Comparison of ENCODE assay signal across 15 cellular contexts in genomic region chr2:157891630-157892016, GRCh38. TPM values are rescaled to one million over a fixed set of nuclear protein-coding genes. Genes with fewer than 3 reads are reported as not detected.
DNase-seq lines count a peak whose midpoint lies in the region; ATAC-seq, FAIRE-seq and TF ChIP-seq lines count a peak whose summit lies in the region.
"Had no signal": no experiment of that assay in that cellular context is flagged by ENCODE, and none has a peak within 500 bp of the region (broad histone marks: within the 10 kb centered on the region; RNA-seq: fewer than 3 reads in every experiment).

No MANE protein-coding gene starts in this region.

- H3K27ac Mint-ChIP-seq in activated T-cell treated with anti-CD3 and anti-CD28 coated beads, Interleukin-2, amount 50 U/mL, for 24 hours: peak overlapping the region; percentile 89
- peak overlapping the region; percentile 35 for H3K27ac Mint-ChIP-seq in activated naive CD8-positive, alpha-beta T cell treated with anti-CD3 and anti-CD28 coated beads, Interleukin-2, amount 10 ng/mL, durations not matched to agents 7 days and 5 days

- peaks cover 41% of the 10 kb centered on the region for H3K4me1 ChIP-seq in HUES64 (ENCODE audit: insufficient read depth, low read length)
- H3K4me1 ChIP-seq: heart right ventricle had no signal

- no peak for FAIRE-seq in GM12891 (lab: Jason Lieb, UNC)
- FAIRE-seq: astrocyte, colon, endothelial cell of umbilical vein had no signal

- no peak overlapping the region for H3K4me3 ChIP-seq in HUES64 (ENCODE audit: low read length)
- H3K4me3 ChIP-seq: heart right ventricle had no signal

- no peak overlapping the region for H3K9ac ChIP-seq in HUES64 (ENCODE audit: low read depth, low read length)

- no peaks in the 10 kb centered on the region for H3K27me3 Mint-ChIP-seq in activated T-cell treated with anti-CD3 and anti-CD28 coated beads, Interleukin-2, amount 50 U/mL, for 24 hours
- H3K27me3 Mint-ChIP-seq in activated naive CD8-positive, alpha-beta T cell treated with anti-CD3 and anti-CD28 coated beads, Interleukin-2, amount 10 ng/mL, durations not matched to agents 7 days and 5 days: no peaks in the 10 kb centered on the region

- H3K9me3 ChIP-seq in HUES64 (ENCODE audit: insufficient read depth, low read depth, low read length): no peaks in the 10 kb centered on the region
- H3K9me3 ChIP-seq: heart right ventricle had no signal

- POLR2A ChIA-PET in activated naive CD8-positive, alpha-beta T cell treated with anti-CD3 and anti-CD28 coated beads, Interleukin-2, amount 10 ng/mL, durations not matched to agents 7 days and 5 days (lab: Charles Lee): interaction anchor here (1.3 to 1.5 kb wide), 2 partner anchors 15 to 17 kb away, joined by 4 to 7 read pairs; partner anchors contain the start of gene ACVR1

- peak overlapping the region; percentile 24 for H3K4me3 Mint-ChIP-seq in activated T-cell treated with anti-CD3 and anti-CD28 coated beads, Interleukin-2, amount 50 U/mL, for 24 hours
- peak overlapping the region; percentile 33 for H3K4me3 Mint-ChIP-seq in activated naive CD8-positive, alpha-beta T cell treated with anti-CD3 and anti-CD28 coated beads, Interleukin-2, amount 10 ng/mL, durations not matched to agents 7 days and 5 days

- peaks cover 2% of the 10 kb centered on the region for H3K36me3 Mint-ChIP-seq in activated T-cell treated with anti-CD3 and anti-CD28 coated beads, Interleukin-2, amount 50 U/mL, for 24 hours (ENCODE audit: low read depth)
- H3K36me3 Mint-ChIP-seq in activated naive CD8-positive, alpha-beta T cell treated with anti-CD3 and anti-CD28 coated beads, Interleukin-2, amount 10 ng/mL, durations not matched to agents 7 days and 5 days: peaks cover 5% of the 10 kb centered on the region

- no peak for DNase-seq in activated T-cell treated with anti-CD3 and anti-CD28 coated beads, Interleukin-2, amount 50 U/mL, for 24 hours
- no peak for DNase-seq in activated T-cell treated with anti-CD3 and anti-CD28 coated beads, Interleukin-2, amount 50 U/mL, for 1 hour
- DNase-seq in activated naive CD8-positive, alpha-beta T cell treated with anti-CD3 and anti-CD28 coated beads, Interleukin-2, amount 10 ng/mL, durations not matched to agents 7 days and 5 days: no peak
- DNase-seq in retina (peak; percentile 14), SW 1271 (lab: John Stamatoyannopoulos, UW) (no peak), GM12891 (ENCODE audit: insufficient read length, low spot score) (no peak)
- DNase-seq: activated effector memory CD4-positive, alpha-beta T cell treated with anti-CD3 and anti-CD28 coated beads, Interleukin-2, amount 50 U/mL, for 16 hours; DND-41; heart right ventricle; KG1; stimulated activated CD4-positive, alpha-beta T cell treated with anti-CD3 and anti-CD28 coated beads, Interleukin-12 subunit alpha, Interleukin-12 subunit beta, amount 100 ng/mL, for 4 hours had no signal

- H3K27ac ChIP-seq in HUES64 (ENCODE audit: low read depth, low read length): peak overlapping the region; percentile 32; the same call in 1 of the 2 replicates
- H3K27ac ChIP-seq: heart right ventricle had no signal

- H3K4me1 Mint-ChIP-seq in activated T-cell treated with anti-CD3 and anti-CD28 coated beads, Interleukin-2, amount 50 U/mL, for 24 hours (ENCODE audit: low read depth): peaks cover 68% of the 10 kb centered on the region
- peaks cover 27% of the 10 kb centered on the region for H3K4me1 Mint-ChIP-seq in activated naive CD8-positive, alpha-beta T cell treated with anti-CD3 and anti-CD28 coated beads, Interleukin-2, amount 10 ng/mL, durations not matched to agents 7 days and 5 days

- H3K36me3 ChIP-seq in HUES64 (ENCODE audit: insufficient read depth, low read length): no peaks in the 10 kb centered on the region
- H3K36me3 ChIP-seq: heart right ventricle had no signal

- H3K27me3 ChIP-seq in HUES64 (ENCODE audit: insufficient read depth, low read length): no peaks in the 10 kb centered on the region
- H3K27me3 ChIP-seq: heart right ventricle had no signal

- peaks cover 3% of the 10 kb centered on the region for H3K9me3 Mint-ChIP-seq in activated T-cell treated with anti-CD3 and anti-CD28 coated beads, Interleukin-2, amount 50 U/mL, for 24 hours
- H3K9me3 Mint-ChIP-seq in activated naive CD8-positive, alpha-beta T cell treated with anti-CD3 and anti-CD28 coated beads, Interleukin-2, amount 10 ng/mL, durations not matched to agents 7 days and 5 days: peaks cover 3% of the 10 kb centered on the region

- ATAC-seq in activated naive CD8-positive, alpha-beta T cell treated with anti-CD3 and anti-CD28 coated beads, Interleukin-2, amount 10 ng/mL, durations not matched to agents 7 days and 5 days (ENCODE audit: low read depth): no peak
- ATAC-seq: heart right ventricle had no signal

- TF ChIP-seq POLR2A in GM12891 (IDR thresholded peaks at IDR 0.05; ENCODE audit: low read depth, low read length): no peak

TF ChIP-seq in GM12891, 5 proteins besides CTCF, POLR2A, EP300 and RAD21:
- TF ChIP-seq TAF1 (IDR thresholded peaks at IDR 0.05; ENCODE audit: low read depth, low read length) (no peak), POU2F2 (IDR thresholded peaks at IDR 0.05; ENCODE audit: low read depth, low read length) (no peak), PAX5 (IDR thresholded peaks at IDR 0.05; ENCODE audit: insufficient read depth, low read length, severe bottlenecking) (no peak), POLR2AphosphoS5 (IDR thresholded peaks at IDR 0.05; ENCODE audit: low read depth, low read length) (no peak), SPI1 (IDR thresholded peaks at IDR 0.05; ENCODE audit: low read depth, low read length) (no peak)
TF ChIP-seq in GM12891: peak in this region for 0.

RNA-seq across cellular contexts. Expression of gene ACVR1, which starts 15.5 kb away (rescaled TPM):
- 12.0 TPM for polyA plus RNA-seq in HUES64 (2013, experiment 1 of 2)
- 10.9 TPM for polyA plus RNA-seq in HUES64 (2013, experiment 2 of 2)
- total RNA-seq in activated naive CD8-positive, alpha-beta T cell treated with anti-CD3 and anti-CD28 coated beads, Interleukin-2, amount 10 ng/mL, durations not matched to agents 7 days and 5 days: 10 to 100 TPM; 13.4 to 16.1 TPM
- 0.18 TPM for polyA plus RNA-seq in GM12891 (2012; ENCODE audit: low read depth, missing spikeins)
